Comparison of ENCODE assay signal across 8 cellular contexts in genomic region chr12:102484017-102484731, GRCh38. TPM values are rescaled to one million over a fixed set of nuclear protein-coding genes. Genes with fewer than 3 reads are reported as not detected.
DNase-seq lines count a peak whose midpoint lies in the region; ATAC-seq and TF ChIP-seq lines count a peak whose summit lies in the region.

No MANE protein-coding gene starts in this region.

- TF ChIP-seq RAD21 in liver (IDR thresholded peaks at IDR 0.05), result peak; percentile 90 to 91

- H3K27ac ChIP-seq in liver (ENCODE audit: low read depth in 1 of 2, low read length in 2 of 2), result peak overlapping the region in 1 of 2 donors; percentile 46

- no peak overlapping the region for H3K4me3 Mint-ChIP-seq in WTC11
- H3K4me3 Mint-ChIP-seq in central memory CD8-positive, alpha-beta T cell, result peak overlapping the region; percentile 63

- POLR2A ChIA-PET in WTC11 (lab: Charles Lee), result no interaction called here

- H3K27me3 ChIP-seq in liver (ENCODE audit: control insufficient read depth in 4 of 4, insufficient read depth in 4 of 4, low read length in 3 of 4), result no peaks in the 10 kb centered on the region

- no peaks in the 10 kb centered on the region for H3K36me3 Mint-ChIP-seq in WTC11
- peaks cover 2% of the 10 kb centered on the region for H3K36me3 Mint-ChIP-seq in central memory CD8-positive, alpha-beta T cell (ENCODE audit: insufficient read depth)

- H3K27ac Mint-ChIP-seq in WTC11, result no peak overlapping the region
- H3K27ac Mint-ChIP-seq in central memory CD8-positive, alpha-beta T cell (ENCODE audit: low read depth), result no peak overlapping the region

- H3K9ac ChIP-seq in liver (ENCODE audit: low read depth in 1 of 2, low read length in 2 of 2), result peak overlapping the region in 1 of 2 donors; percentile 74

- DNase-seq in NCI-H510A treated with DMSO at 0.1 percent for 48 hours (lab: John Stamatoyannopoulos, UW) (peak; percentile 75), NCI-H510A (lab: John Stamatoyannopoulos, UW) (no peak), HFF-Myc (ENCODE audit: extremely low read depth, low read depth) (peak; percentile 19), MV-4-11 (lab: John Stamatoyannopoulos, UW) (peak; percentile 99), WTC11 (ENCODE audit: low spot score) (peak; percentile 51)
- DNase-seq in central memory CD8-positive, alpha-beta T cell (ENCODE audit: low spot score in 2 of 2), result peak; percentile 16 to 21
- DNase-seq in stimulated activated CD4-positive, alpha-beta T cell treated with anti-CD3 and anti-CD28 coated beads, Interleukin-4, amount 100 ng/mL, for 48 hours (ENCODE audit: low read depth in 2 of 2), result peak; percentile 27 to 42

- CTCF ChIA-PET in WTC11 (lab: Charles Lee), result interaction anchor here (0.6 to 1.8 kb wide), 16 partner anchors 9 to 996 kb away, joined by 3 to 7 read pairs (median 4); no protein-coding TSS in a partner anchor

- peaks cover 5 to 36% (median 20%) of the 10 kb centered on the region in 4 donors for H3K4me1 ChIP-seq in liver (ENCODE audit: control insufficient read depth in 4 of 4, insufficient read depth in 4 of 4, low read length in 3 of 4)

- H3K4me1 Mint-ChIP-seq in WTC11, result 0 out of 2 replicates have a peak, but pooled peaks cover 3% of the 10 kb centered on the region
- peaks cover 11% of the 10 kb centered on the region for H3K4me1 Mint-ChIP-seq in central memory CD8-positive, alpha-beta T cell

- peaks cover 0 to 6% (median 0%) of the 10 kb centered on the region in 4 donors for H3K9me3 ChIP-seq in liver (ENCODE audit: control insufficient read depth in 4 of 4, low read length in 3 of 4)

- no peaks in the 10 kb centered on the region; the same call in 1 of the 2 replicates for H3K27me3 Mint-ChIP-seq in WTC11 (ENCODE audit: low read depth)
- H3K27me3 Mint-ChIP-seq in central memory CD8-positive, alpha-beta T cell, result no peaks in the 10 kb centered on the region

- 0 out of 2 replicates have a peak, but pooled peaks cover 5% of the 10 kb centered on the region for H3K9me3 Mint-ChIP-seq in WTC11
- H3K9me3 Mint-ChIP-seq in central memory CD8-positive, alpha-beta T cell, result no peaks in the 10 kb centered on the region

- H3K36me3 ChIP-seq in liver (ENCODE audit: control insufficient read depth in 4 of 4, insufficient read depth in 3 of 4, low read depth in 1 of 4, low read length in 3 of 4), result no peaks in the 10 kb centered on the region

- 13% methylated on average over 14 of the region's 14 CpGs for WGBS in liver

- ATAC-seq in WTC11, result peak; percentile 67
- peak; percentile 49 for ATAC-seq in central memory CD8-positive, alpha-beta T cell (replicated peaks; ENCODE audit: extremely low read depth, poor library complexity, severe bottlenecking)

- TF ChIP-seq CTCF in HFF-Myc (IDR thresholded peaks at IDR 0.05; ENCODE audit: low read depth, low read length, missing control alignments) (peak; percentile 91), WTC11 (IDR thresholded peaks at IDR 0.05) (peak; percentile 88), liver (IDR thresholded peaks at IDR 0.05; ENCODE audit: low read depth, low read length, missing input control) (peak; percentile 94)

- H3K4me3 ChIP-seq in HFF-Myc (replicated peaks; ENCODE audit: low read depth, low read length) (no peak overlapping the region), liver (ENCODE audit: low read depth in 1 of 3, low read length in 3 of 3) (peak overlapping the region; percentile 16 to 51 (median 44))

TF ChIP-seq in WTC11, 78 proteins besides CTCF, POLR2A, EP300 and RAD21 (continues in another document):
- TF ChIP-seq, protein P1, sequence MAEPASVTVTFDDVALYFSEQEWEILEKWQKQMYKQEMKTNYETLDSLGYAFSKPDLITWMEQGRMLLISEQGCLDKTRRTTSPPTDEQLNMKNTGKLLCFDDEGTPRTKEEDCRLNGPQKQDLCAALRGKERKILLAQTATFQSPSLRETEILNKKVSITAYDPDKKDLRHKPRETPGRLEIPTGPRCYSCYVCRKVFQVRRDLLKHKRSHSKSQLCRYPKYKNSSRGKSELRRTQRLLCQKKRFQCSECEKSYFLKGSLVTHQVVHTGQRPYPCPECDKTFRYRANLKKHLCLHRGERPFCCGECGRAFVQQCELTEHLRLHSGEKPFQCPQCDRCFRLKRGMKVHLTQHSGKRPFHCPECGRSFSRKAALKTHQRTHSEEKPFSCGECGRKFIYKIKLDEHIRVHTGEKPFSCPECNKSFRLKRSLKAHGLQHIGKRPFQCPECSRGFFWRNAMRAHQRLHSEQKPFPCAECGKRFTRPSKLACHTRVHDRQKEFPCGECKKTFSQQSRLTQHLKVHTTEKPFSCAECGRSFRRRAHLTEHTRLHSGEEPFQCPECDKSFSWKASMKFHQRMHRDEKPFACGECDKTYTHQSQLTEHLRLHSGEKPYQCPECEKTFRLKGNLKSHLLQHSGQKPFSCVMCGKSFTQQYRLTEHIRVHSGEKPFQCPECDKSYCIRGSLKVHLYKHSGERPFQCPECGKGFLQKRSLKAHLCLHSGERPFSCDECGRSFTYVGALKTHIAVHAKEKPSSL (CRISPR knock-in tag; conservative IDR thresholded peaks at IDR 0.05), result no peak
- TF ChIP-seq TEAD4 (CRISPR knock-in tag; IDR thresholded peaks at IDR 0.05) (no peak), ZNF138 (CRISPR knock-in tag; conservative IDR thresholded peaks at IDR 0.05) (no peak)
- TF ChIP-seq, protein P2, sequence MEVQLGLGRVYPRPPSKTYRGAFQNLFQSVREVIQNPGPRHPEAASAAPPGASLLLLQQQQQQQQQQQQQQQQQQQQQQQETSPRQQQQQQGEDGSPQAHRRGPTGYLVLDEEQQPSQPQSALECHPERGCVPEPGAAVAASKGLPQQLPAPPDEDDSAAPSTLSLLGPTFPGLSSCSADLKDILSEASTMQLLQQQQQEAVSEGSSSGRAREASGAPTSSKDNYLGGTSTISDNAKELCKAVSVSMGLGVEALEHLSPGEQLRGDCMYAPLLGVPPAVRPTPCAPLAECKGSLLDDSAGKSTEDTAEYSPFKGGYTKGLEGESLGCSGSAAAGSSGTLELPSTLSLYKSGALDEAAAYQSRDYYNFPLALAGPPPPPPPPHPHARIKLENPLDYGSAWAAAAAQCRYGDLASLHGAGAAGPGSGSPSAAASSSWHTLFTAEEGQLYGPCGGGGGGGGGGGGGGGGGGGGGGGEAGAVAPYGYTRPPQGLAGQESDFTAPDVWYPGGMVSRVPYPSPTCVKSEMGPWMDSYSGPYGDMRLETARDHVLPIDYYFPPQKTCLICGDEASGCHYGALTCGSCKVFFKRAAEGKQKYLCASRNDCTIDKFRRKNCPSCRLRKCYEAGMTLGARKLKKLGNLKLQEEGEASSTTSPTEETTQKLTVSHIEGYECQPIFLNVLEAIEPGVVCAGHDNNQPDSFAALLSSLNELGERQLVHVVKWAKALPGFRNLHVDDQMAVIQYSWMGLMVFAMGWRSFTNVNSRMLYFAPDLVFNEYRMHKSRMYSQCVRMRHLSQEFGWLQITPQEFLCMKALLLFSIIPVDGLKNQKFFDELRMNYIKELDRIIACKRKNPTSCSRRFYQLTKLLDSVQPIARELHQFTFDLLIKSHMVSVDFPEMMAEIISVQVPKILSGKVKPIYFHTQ (CRISPR knock-in tag; IDR thresholded peaks at IDR 0.05), result no peak

TF ChIP-seq in liver, 16 proteins besides CTCF, POLR2A, EP300 and RAD21 (continues in another document):
- TF ChIP-seq GABPA (IDR thresholded peaks at IDR 0.05 in 1 of 2, conservative IDR thresholded peaks at IDR 0.05 in 1 of 2) (no peak), YY1 (IDR thresholded peaks at IDR 0.05) (peak; percentile 32), FOXA2 (IDR thresholded peaks at IDR 0.05) (no peak), HNF4A (conservative IDR thresholded peaks at IDR 0.05) (no peak), EGR1 (IDR thresholded peaks at IDR 0.05; ENCODE audit: low read depth in 2 of 2) (no peak), SP1 (IDR thresholded peaks at IDR 0.05) (no peak), RXRA (IDR thresholded peaks at IDR 0.05) (peak; percentile 24 to 35), ATF3 (IDR thresholded peaks at IDR 0.05) (no peak), HNF4G (IDR thresholded peaks at IDR 0.05) (peak; percentile 9), REST (IDR thresholded peaks at IDR 0.05) (no peak)

RNA-seq across cellular contexts. Expression of gene IGF1, which starts 3.8 kb away (rescaled TPM):
- 0.05 TPM in 1 of 3 replicates, not detected in the others for total RNA-seq in WTC11 (2021)
- 10 to 100 TPM in 1 of 2 donors, under 1 TPM in 1; 0.61 to 42.8 TPM for total RNA-seq in liver
- 100 to 1,000 TPM in 1 of 2 donors, 10 to 100 TPM in 1; 23.7 to 118 TPM for polyA plus RNA-seq in liver
